Comparison of ENCODE assay signal across 33 cellular contexts in genomic region chr13:111326621-111326965, GRCh38. TPM values are rescaled to one million over a fixed set of nuclear protein-coding genes. Genes with fewer than 3 reads are reported as not detected.
"Had no signal": no experiment of that assay in that cellular context is flagged by ENCODE, and none has a peak within 500 bp of the region (broad histone marks: within the 10 kb centered on the region; RNA-seq: fewer than 3 reads in every experiment).

No MANE protein-coding gene starts in this region.

- H3K9me3 Mint-ChIP-seq: activated CD4-positive, alpha-beta memory T cell treated with anti-CD3 and anti-CD28 coated beads for 36 hours; activated naive CD4-positive, alpha-beta T cell treated with anti-CD3 and anti-CD28 coated beads, Interleukin-2, amount 50 U/mL, for 24 hours; activated naive CD8-positive, alpha-beta T cell treated with anti-CD3 and anti-CD28 coated beads, Interleukin-2, amount 50 U/mL, for 24 hours; activated T-cell treated with anti-CD3 and anti-CD28 coated beads, Interleukin-2, amount 50 U/mL, for 24 hours; activated T-helper 17 cell treated with anti-CD3 and anti-CD28 coated beads, Interleukin-2, amount 50 U/mL, for 72 hours; natural killer cell treated with Interleukin-12 subunit alpha and Interleukin-12 subunit beta and Interleukin-15 and Interleukin-18, amount 100 ng/mL, for 72 hours; stimulated activated effector memory CD8-positive, alpha-beta T cell treated with anti-CD3 and anti-CD28 coated beads, Interleukin-12 subunit alpha, Interleukin-12 subunit beta, amount 100 ng/mL, for 72 hours; stimulated activated naive CD8-positive, alpha-beta T cell treated with anti-CD3 and anti-CD28 coated beads, Interleukin-15, Interleukin-2, amounts not matched to agents 100 ng/mL and 50 ng/mL, for 24 hours; T-helper 1 cell treated with Interleukin-12 subunit alpha and Interleukin-12 subunit beta and Interleukin-4 antibody, amounts not matched to agents 30 μg/mL and 1 μg/mL, for 36 hours had no signal

- H3K27ac ChIP-seq: breast epithelium, epithelial cell of prostate, esophagus squamous epithelium, heart right ventricle, left lung, psoas muscle, sigmoid colon, thoracic aorta, upper lobe of left lung, WERI-Rb-1 had no signal

- H3K27me3 ChIP-seq: breast epithelium, esophagus squamous epithelium, left lung, sigmoid colon, upper lobe of left lung had no signal

- DNase-seq: activated CD4-positive, alpha-beta memory T cell treated with anti-CD3 and anti-CD28 coated beads for 36 hours; activated CD4-positive, alpha-beta T cell treated with anti-CD3 and anti-CD28 coated beads for 48 hours; activated CD8-positive, alpha-beta memory T cell treated with anti-CD3 and anti-CD28 coated beads, Interleukin-2, amount 50 U/mL, for 4 hours; activated gamma-delta T cell treated with Interleukin-2 at 50 U/mL for 16 hours; activated naive CD8-positive, alpha-beta T cell treated with anti-CD3 and anti-CD28 coated beads, Interleukin-2, amount 50 U/mL, for 24 hours; activated T-cell treated with anti-CD3 and anti-CD28 coated beads, Interleukin-2, amount 50 U/mL, for 24 hours; effector CD8-positive, alpha-beta T cell; esophagus squamous epithelium; foreskin melanocyte; heart right ventricle; kidney glomerular epithelial cell; mucosa of descending colon; psoas muscle; sigmoid colon; small intestine; stimulated activated CD4-positive, alpha-beta T cell treated with anti-CD3 and anti-CD28 coated beads, Interleukin-4, amount 100 ng/mL, for 24 hours; T1000; WERI-Rb-1 had no signal

- H3K27me3 Mint-ChIP-seq: activated CD4-positive, alpha-beta memory T cell treated with anti-CD3 and anti-CD28 coated beads for 36 hours; activated naive CD4-positive, alpha-beta T cell treated with anti-CD3 and anti-CD28 coated beads, Interleukin-2, amount 50 U/mL, for 24 hours; activated naive CD8-positive, alpha-beta T cell treated with anti-CD3 and anti-CD28 coated beads, Interleukin-2, amount 50 U/mL, for 24 hours; activated T-cell treated with anti-CD3 and anti-CD28 coated beads, Interleukin-2, amount 50 U/mL, for 24 hours; activated T-helper 17 cell treated with anti-CD3 and anti-CD28 coated beads, Interleukin-2, amount 50 U/mL, for 72 hours; natural killer cell treated with Interleukin-12 subunit alpha and Interleukin-12 subunit beta and Interleukin-15 and Interleukin-18, amount 100 ng/mL, for 72 hours; stimulated activated naive CD8-positive, alpha-beta T cell treated with anti-CD3 and anti-CD28 coated beads, Interleukin-15, Interleukin-2, amounts not matched to agents 100 ng/mL and 50 ng/mL, for 24 hours had no signal

- H3K4me3 ChIP-seq: breast epithelium, esophagus squamous epithelium, heart right ventricle, left lung, mucosa of descending colon, psoas muscle, sigmoid colon, thoracic aorta, upper lobe of left lung had no signal

- H3K9me3 ChIP-seq: breast epithelium, esophagus squamous epithelium, heart right ventricle, left lung, mucosa of descending colon, psoas muscle, sigmoid colon, thoracic aorta, upper lobe of left lung had no signal

- H3K27ac Mint-ChIP-seq: activated CD4-positive, alpha-beta memory T cell treated with anti-CD3 and anti-CD28 coated beads for 36 hours; activated naive CD4-positive, alpha-beta T cell treated with anti-CD3 and anti-CD28 coated beads, Interleukin-2, amount 50 U/mL, for 24 hours; activated naive CD8-positive, alpha-beta T cell treated with anti-CD3 and anti-CD28 coated beads, Interleukin-2, amount 50 U/mL, for 24 hours; activated T-cell treated with anti-CD3 and anti-CD28 coated beads, Interleukin-2, amount 50 U/mL, for 24 hours; activated T-helper 17 cell treated with anti-CD3 and anti-CD28 coated beads, Interleukin-2, amount 50 U/mL, for 72 hours; natural killer cell treated with Interleukin-12 subunit alpha and Interleukin-12 subunit beta and Interleukin-15 and Interleukin-18, amount 100 ng/mL, for 72 hours; stimulated activated effector memory CD8-positive, alpha-beta T cell treated with anti-CD3 and anti-CD28 coated beads, Interleukin-12 subunit alpha, Interleukin-12 subunit beta, amount 100 ng/mL, for 72 hours; stimulated activated naive CD8-positive, alpha-beta T cell treated with anti-CD3 and anti-CD28 coated beads, Interleukin-15, Interleukin-2, amounts not matched to agents 100 ng/mL and 50 ng/mL, for 24 hours; T-helper 1 cell treated with Interleukin-12 subunit alpha and Interleukin-12 subunit beta and Interleukin-4 antibody, amounts not matched to agents 30 μg/mL and 1 μg/mL, for 36 hours had no signal

- H3K36me3 Mint-ChIP-seq: activated CD4-positive, alpha-beta memory T cell treated with anti-CD3 and anti-CD28 coated beads for 36 hours; activated naive CD4-positive, alpha-beta T cell treated with anti-CD3 and anti-CD28 coated beads, Interleukin-2, amount 50 U/mL, for 24 hours; natural killer cell treated with Interleukin-12 subunit alpha and Interleukin-12 subunit beta and Interleukin-15 and Interleukin-18, amount 100 ng/mL, for 72 hours; stimulated activated effector memory CD8-positive, alpha-beta T cell treated with anti-CD3 and anti-CD28 coated beads, Interleukin-12 subunit alpha, Interleukin-12 subunit beta, amount 100 ng/mL, for 72 hours had no signal

- H3K4me1 ChIP-seq: breast epithelium, esophagus squamous epithelium, heart right ventricle, left lung, psoas muscle, sigmoid colon, upper lobe of left lung had no signal

- H3K36me3 ChIP-seq: breast epithelium, esophagus squamous epithelium, heart right ventricle, left lung, sigmoid colon, thoracic aorta, upper lobe of left lung, WERI-Rb-1 had no signal

- H3K4me3 Mint-ChIP-seq: activated CD4-positive, alpha-beta memory T cell treated with anti-CD3 and anti-CD28 coated beads for 36 hours; activated naive CD4-positive, alpha-beta T cell treated with anti-CD3 and anti-CD28 coated beads, Interleukin-2, amount 50 U/mL, for 24 hours; activated naive CD8-positive, alpha-beta T cell treated with anti-CD3 and anti-CD28 coated beads, Interleukin-2, amount 50 U/mL, for 24 hours; activated T-cell treated with anti-CD3 and anti-CD28 coated beads, Interleukin-2, amount 50 U/mL, for 24 hours; natural killer cell treated with Interleukin-12 subunit alpha and Interleukin-12 subunit beta and Interleukin-15 and Interleukin-18, amount 100 ng/mL, for 72 hours; stimulated activated effector memory CD8-positive, alpha-beta T cell treated with anti-CD3 and anti-CD28 coated beads, Interleukin-12 subunit alpha, Interleukin-12 subunit beta, amount 100 ng/mL, for 72 hours; stimulated activated naive CD8-positive, alpha-beta T cell treated with anti-CD3 and anti-CD28 coated beads, Interleukin-15, Interleukin-2, amounts not matched to agents 100 ng/mL and 50 ng/mL, for 24 hours; T-helper 1 cell treated with Interleukin-12 subunit alpha and Interleukin-12 subunit beta and Interleukin-4 antibody, amounts not matched to agents 30 μg/mL and 1 μg/mL, for 36 hours had no signal

RNA-seq across cellular contexts. Expression of gene TEX29, which starts 6.2 kb away (rescaled TPM):
- total RNA-seq: activated CD8-positive, alpha-beta memory T cell treated with anti-CD3 and anti-CD28 coated beads for 36 hours; esophagus squamous epithelium; glomerular endothelial cell; myocyte; subcutaneous adipose tissue; thoracic aorta had no signal
